Comparison of ENCODE assay signal across 9 cellular contexts in the genomic region with DNA sequence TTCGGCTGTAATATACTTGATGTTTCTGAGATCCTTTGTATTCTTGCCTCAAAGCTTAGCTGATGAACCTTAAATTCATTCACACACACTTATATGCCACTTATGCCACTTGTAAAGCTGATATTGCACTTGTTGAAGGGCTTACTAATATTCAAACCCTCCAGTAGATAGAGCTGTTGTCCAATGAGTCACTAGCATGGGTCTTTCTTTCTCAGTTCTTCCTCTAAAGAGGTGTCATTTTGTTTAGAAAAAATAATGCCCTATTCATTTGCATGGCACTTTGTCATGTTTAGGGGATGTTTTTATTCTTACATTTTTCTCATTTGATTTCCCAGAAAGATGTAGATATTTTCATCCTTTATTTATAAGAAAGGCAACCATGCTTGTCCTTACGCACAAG. TPM values are rescaled to one million over a fixed set of nuclear protein-coding genes. Genes with fewer than 3 reads are reported as not detected.
DNase-seq lines count a peak whose midpoint lies in the region; ATAC-seq, FAIRE-seq and TF ChIP-seq lines count a peak whose summit lies in the region.
"Had no signal": no experiment of that assay in that cellular context is flagged by ENCODE, and none has a peak within 500 bp of the region (broad histone marks: within the 10 kb centered on the region; RNA-seq: fewer than 3 reads in every experiment).

No MANE protein-coding gene starts in this region.

- peaks cover 8% of the 10 kb centered on the region for H3K36me3 Mint-ChIP-seq in T-helper 2 cell treated with Interferon-gamma antibody and Interleukin-4, amounts not matched to agents 5 μg/mL and 100 μg/mL, for 36 hours (ENCODE audit: low read depth)

- no peak overlapping the region for H3K27ac Mint-ChIP-seq in T-helper 2 cell treated with Interferon-gamma antibody and Interleukin-4, amounts not matched to agents 5 μg/mL and 100 μg/mL, for 36 hours

- TF ChIP-seq POLR2A in H54 (IDR thresholded peaks at IDR 0.05; ENCODE audit: low read depth, low read length): no peak

- TF ChIP-seq CTCF in SK-N-SH (IDR thresholded peaks at IDR 0.05) (peak; percentile 26), osteoblast (IDR thresholded peaks at IDR 0.05; ENCODE audit: extremely low read depth, low read depth, low read length) (peak; percentile 19)

- H3K9ac ChIP-seq in SK-N-SH: no peak overlapping the region

- H3K36me3 ChIP-seq in SK-N-SH (replicated peaks in 1 of 2; ENCODE audit: control insufficient read depth in 1 of 2, insufficient read depth in 2 of 2, low read length in 1 of 2) (peaks cover 14 to 47% of the 10 kb centered on the region in 2 experiments), osteoblast (ENCODE audit: insufficient read depth, low read length) (peaks cover 4% of the 10 kb centered on the region)

- no peaks in the 10 kb centered on the region for H3K27me3 ChIP-seq in SK-N-SH (ENCODE audit: insufficient read depth)
- H3K27me3 ChIP-seq in osteoblast (ENCODE audit: insufficient read depth, low read length): no peaks in the 10 kb centered on the region

- TF ChIP-seq EP300 in SK-N-SH (IDR thresholded peaks at IDR 0.05; ENCODE audit: borderline replicate concordance in 1 of 2, low read depth in 1 of 2, low read length in 1 of 2): no peak

- H3K27me3 Mint-ChIP-seq in T-helper 2 cell treated with Interferon-gamma antibody and Interleukin-4, amounts not matched to agents 5 μg/mL and 100 μg/mL, for 36 hours (ENCODE audit: low read depth): no peaks in the 10 kb centered on the region

- no peak for TF ChIP-seq RAD21 in SK-N-SH (IDR thresholded peaks at IDR 0.05; ENCODE audit: low read length)

- WGBS in SK-N-SH (ENCODE audit: low lambda C conversion rate): 91% methylated on average over 2 of the region's 2 CpGs

- no peaks in the 10 kb centered on the region; the same call in 1 of the 2 replicates for H3K79me2 ChIP-seq in SK-N-SH (ENCODE audit: insufficient read depth)
- no peaks in the 10 kb centered on the region for H3K79me2 ChIP-seq in osteoblast (ENCODE audit: insufficient read depth, low read length)

- H3K27ac ChIP-seq in SK-N-SH (ENCODE audit: low read depth in 2 of 2, low read length in 1 of 2) (no peak overlapping the region), osteoblast (ENCODE audit: low read depth, low read length) (no peak overlapping the region)

- H3K9me3 Mint-ChIP-seq in T-helper 2 cell treated with Interferon-gamma antibody and Interleukin-4, amounts not matched to agents 5 μg/mL and 100 μg/mL, for 36 hours: no peaks in the 10 kb centered on the region

- no peaks in the 10 kb centered on the region for H3K9me3 ChIP-seq in SK-N-SH
- no peaks in the 10 kb centered on the region for H3K9me3 ChIP-seq in osteoblast (ENCODE audit: low read depth, low read length)

- peaks cover 26% of the 10 kb centered on the region for H3K4me1 Mint-ChIP-seq in T-helper 2 cell treated with Interferon-gamma antibody and Interleukin-4, amounts not matched to agents 5 μg/mL and 100 μg/mL, for 36 hours (ENCODE audit: low read depth)

- H3K4me1 ChIP-seq in SK-N-SH (ENCODE audit: control insufficient read depth in 1 of 2, insufficient read depth in 2 of 2, low read depth in 1 of 2, low read length in 1 of 2): no peaks in the 10 kb centered on the region; a peak in 2 of 4 replicates
- H3K4me1 ChIP-seq in osteoblast (ENCODE audit: insufficient read depth, low read length): no peaks in the 10 kb centered on the region

- in situ Hi-C loops in SK-MEL-5 (cut with HindIII; ENCODE audit: low pct_unique_long_range_greater_than_20kb, low sequenced_read_pairs): no loop called here

- CTCF ChIA-PET in SK-N-SH (lab: Yijun Ruan, JAX): interaction anchor here (1.5 kb wide), 1 partner anchor 271 kb away, joined by 4 read pairs; no protein-coding TSS in a partner anchor

- no peak overlapping the region for H3K4me3 Mint-ChIP-seq in T-helper 2 cell treated with Interferon-gamma antibody and Interleukin-4, amounts not matched to agents 5 μg/mL and 100 μg/mL, for 36 hours

- POLR2A ChIA-PET in SK-N-SH (lab: Yijun Ruan, JAX): no interaction called here

- H3K9me2 ChIP-seq in SK-N-SH: no peaks in the 10 kb centered on the region

- H2AFZ ChIP-seq in SK-N-SH (ENCODE audit: low read depth): no peak overlapping the region
- H2AFZ ChIP-seq in osteoblast (ENCODE audit: low read length): no peak overlapping the region

- H3K4me2 ChIP-seq in SK-N-SH: no peak overlapping the region
- no peak overlapping the region for H3K4me2 ChIP-seq in osteoblast (ENCODE audit: insufficient read depth, low read length)

- FAIRE-seq in H54 (lab: Jason Lieb, UNC): peak; percentile 30

- no peaks in the 10 kb centered on the region for H3F3A ChIP-seq in SK-N-SH (replicated peaks; ENCODE audit: insufficient read depth)

- ATAC-seq in SK-N-SH treated with all-trans-retinoic acid at 6 μM for 48 hours (no peak), GM21529 (IDR thresholded peaks at IDR 0.05; ENCODE audit: unreplicated experiment) (no peak)

- no peak for DNase-seq in SK-N-SH
- DNase-seq in H54 (ENCODE audit: insufficient read length, low spot score): no peak
- peak; percentile 25 for DNase-seq in SK-MEL-5 (ENCODE audit: low read depth, low spot score)
- no peak for DNase-seq in osteoblast (ENCODE audit: insufficient read length, low spot score, missing footprints)
- DNase-seq in T-helper 2 cell treated with Interferon-gamma antibody and Interleukin-4, amounts not matched to agents 5 μg/mL and 100 μg/mL, for 36 hours (ENCODE audit: low spot score): no peak
- no peak for DNase-seq in NCI-H1694 treated with DMSO at 0.1 percent for 48 hours (lab: John Stamatoyannopoulos, UW)
- DNase-seq: NCI-H2081 had no signal

- H3K4me3 ChIP-seq in SK-N-SH (ENCODE audit: low read depth in 2 of 2, low read length in 1 of 2): no peak overlapping the region
- H3K4me3 ChIP-seq in osteoblast (ENCODE audit: insufficient read depth, low read length): no peak overlapping the region

- H4K20me1 ChIP-seq in SK-N-SH (ENCODE audit: insufficient read depth) (no peaks in the 10 kb centered on the region), osteoblast (ENCODE audit: insufficient read depth, low read length) (no peaks in the 10 kb centered on the region)

TF ChIP-seq in SK-N-SH, 30 proteins besides CTCF, POLR2A, EP300 and RAD21 (continues in another document):
- TF ChIP-seq USF1 (IDR thresholded peaks at IDR 0.05; ENCODE audit: borderline replicate concordance, low read depth): no peak
- TF ChIP-seq NRF1 (IDR thresholded peaks at IDR 0.05; ENCODE audit: low read depth, low read length): no peak
- no peak for TF ChIP-seq SIN3A (IDR thresholded peaks at IDR 0.05; ENCODE audit: borderline replicate concordance, low read depth, low read length)
- TF ChIP-seq JUND (IDR thresholded peaks at IDR 0.05): no peak
- no peak for TF ChIP-seq ELF1 (IDR thresholded peaks at IDR 0.05)

TF ChIP-seq in SK-N-SH treated with all-trans-retinoic acid at 6 μM for 48 hours, 23 proteins besides CTCF, POLR2A, EP300 and RAD21 (continues in another document):
- TF ChIP-seq CSDC2 (CRISPR knock-in tag; IDR thresholded peaks at IDR 0.05) (no peak), SNAI2 (CRISPR knock-in tag; IDR thresholded peaks at IDR 0.05) (no peak), BACH2 (CRISPR knock-in tag; IDR thresholded peaks at IDR 0.05; ENCODE audit: borderline replicate concordance) (no peak), ISL1 (CRISPR knock-in tag; IDR thresholded peaks at IDR 0.05) (no peak), ZC3H10 (CRISPR knock-in tag; IDR thresholded peaks at IDR 0.05) (no peak), ZFP3 (CRISPR knock-in tag; IDR thresholded peaks at IDR 0.05) (no peak), ESRRG (CRISPR knock-in tag; IDR thresholded peaks at IDR 0.05) (no peak), TCF4 (CRISPR knock-in tag; IDR thresholded peaks at IDR 0.05; ENCODE audit: borderline replicate concordance) (no peak), TOX (CRISPR knock-in tag; IDR thresholded peaks at IDR 0.05; ENCODE audit: borderline replicate concordance) (no peak), OSR1 (CRISPR knock-in tag; IDR thresholded peaks at IDR 0.05) (no peak), ZFP30 (CRISPR knock-in tag; IDR thresholded peaks at IDR 0.05) (no peak)
- TF ChIP-seq, protein P1, sequence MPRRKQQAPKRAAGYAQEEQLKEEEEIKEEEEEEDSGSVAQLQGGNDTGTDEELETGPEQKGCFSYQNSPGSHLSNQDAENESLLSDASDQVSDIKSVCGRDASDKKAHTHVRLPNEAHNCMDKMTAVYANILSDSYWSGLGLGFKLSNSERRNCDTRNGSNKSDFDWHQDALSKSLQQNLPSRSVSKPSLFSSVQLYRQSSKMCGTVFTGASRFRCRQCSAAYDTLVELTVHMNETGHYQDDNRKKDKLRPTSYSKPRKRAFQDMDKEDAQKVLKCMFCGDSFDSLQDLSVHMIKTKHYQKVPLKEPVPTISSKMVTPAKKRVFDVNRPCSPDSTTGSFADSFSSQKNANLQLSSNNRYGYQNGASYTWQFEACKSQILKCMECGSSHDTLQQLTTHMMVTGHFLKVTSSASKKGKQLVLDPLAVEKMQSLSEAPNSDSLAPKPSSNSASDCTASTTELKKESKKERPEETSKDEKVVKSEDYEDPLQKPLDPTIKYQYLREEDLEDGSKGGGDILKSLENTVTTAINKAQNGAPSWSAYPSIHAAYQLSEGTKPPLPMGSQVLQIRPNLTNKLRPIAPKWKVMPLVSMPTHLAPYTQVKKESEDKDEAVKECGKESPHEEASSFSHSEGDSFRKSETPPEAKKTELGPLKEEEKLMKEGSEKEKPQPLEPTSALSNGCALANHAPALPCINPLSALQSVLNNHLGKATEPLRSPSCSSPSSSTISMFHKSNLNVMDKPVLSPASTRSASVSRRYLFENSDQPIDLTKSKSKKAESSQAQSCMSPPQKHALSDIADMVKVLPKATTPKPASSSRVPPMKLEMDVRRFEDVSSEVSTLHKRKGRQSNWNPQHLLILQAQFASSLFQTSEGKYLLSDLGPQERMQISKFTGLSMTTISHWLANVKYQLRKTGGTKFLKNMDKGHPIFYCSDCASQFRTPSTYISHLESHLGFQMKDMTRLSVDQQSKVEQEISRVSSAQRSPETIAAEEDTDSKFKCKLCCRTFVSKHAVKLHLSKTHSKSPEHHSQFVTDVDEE (CRISPR knock-in tag; IDR thresholded peaks at IDR 0.05): no peak

RNA-seq across cellular contexts. Expression of gene MON2, which starts 56.4 kb away (rescaled TPM):
- 4.4 and 5.1 TPM in 2 replicates for polyA plus RNA-seq in SK-N-SH (2012; rRNA removed)
- polyA plus RNA-seq in SK-N-SH (2012; cell fraction: cytosol; rRNA removed): 4.3 and 5.1 TPM in 2 replicates
- 19.1 and 31.1 TPM in 2 replicates for polyA plus RNA-seq in SK-N-SH (2012; cell fraction: nucleus; rRNA removed)
- total RNA-seq in SK-MEL-5 (2014; rRNA removed; shearing (Covaris generic)): 20.0 and 23.0 TPM in 2 replicates
- polyA plus RNA-seq in SK-MEL-5 (2015; cell fraction: cytosol; rRNA removed): 19.7 and 21.9 TPM in 2 replicates
- 122 and 141 TPM in 2 replicates for polyA plus RNA-seq in SK-MEL-5 (2015; cell fraction: nucleus; rRNA removed)
- 63.0 and 69.8 TPM in 2 replicates for total RNA-seq in osteoblast
